In the genomic region with DNA sequence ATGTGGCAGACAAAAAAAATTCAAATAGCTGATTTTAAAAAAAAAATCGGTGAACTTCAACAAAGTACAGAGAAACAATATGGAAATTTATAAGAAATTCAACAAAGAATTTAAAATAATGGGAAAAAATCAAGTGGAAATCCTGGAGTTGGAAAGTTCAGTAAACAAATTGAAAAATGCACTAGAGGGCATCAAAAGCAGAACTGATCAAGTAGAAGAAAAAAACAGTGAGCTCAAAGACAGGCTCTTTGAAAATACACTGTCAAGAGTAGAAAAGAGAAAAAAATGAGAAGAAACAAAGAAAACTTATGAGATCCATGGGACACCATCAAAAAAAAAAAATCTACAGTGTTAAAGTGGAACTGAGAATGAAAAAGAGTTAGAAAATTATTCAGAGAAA, we compare ENCODE assay signal across 18 cellular contexts.
"Had no signal": no experiment of that assay in that cellular context is flagged by ENCODE, and none has a peak within 500 bp of the region (broad histone marks: within the 10 kb centered on the region; RNA-seq: fewer than 3 reads in every experiment).

No MANE protein-coding gene starts in this region.

- H3K27ac ChIP-seq: coronary artery, heart right ventricle, right atrium auricular region had no signal

- H3K4me1 ChIP-seq: heart right ventricle, right atrium auricular region had no signal

- H3K36me3 ChIP-seq: heart right ventricle, right atrium auricular region had no signal

- H3K4me3 ChIP-seq: coronary artery, heart right ventricle, lung, right atrium auricular region had no signal

- DNase-seq: effector CD4-positive, alpha-beta T cell; endodermal cell; foreskin melanocyte; heart right ventricle; immature natural killer cell; left colon; left ventricle myocardium superior; mesenchymal stem cell; midbrain; naive B cell; nephron progenitor cell; small intestine; stimulated activated CD4-positive, alpha-beta T cell treated with anti-CD3 and anti-CD28 coated beads, Interleukin-2, amount 100 ng/mL, for 48 hours; stimulated activated naive CD4-positive, alpha-beta T cell treated with Interleukin-2 at 50 U/mL for 16 hours; trophoblast cell had no signal
